In genomic region chr12:65556676-65557424, GRCh38 we compare ENCODE assay signal across 8 cellular contexts.
DNase-seq lines count a peak whose midpoint lies in the region; ATAC-seq lines count a peak whose summit lies in the region.

No MANE protein-coding gene starts in this region.

- no peaks in the 10 kb centered on the region for H3K4me1 ChIP-seq in NT2/D1 (ENCODE audit: insufficient read depth, insufficient read length)
- H3K4me1 ChIP-seq in naive thymus-derived CD4-positive, alpha-beta T cell (ENCODE audit: control insufficient read depth in 2 of 2, insufficient read depth in 2 of 2, low read length in 2 of 2), result no peaks in the 10 kb centered on the region

- POLR2A ChIA-PET in naive thymus-derived CD4-positive, alpha-beta T cell (lab: Charles Lee), result no interaction called here

- H3K4me3 Mint-ChIP-seq in naive thymus-derived CD4-positive, alpha-beta T cell, result no peak overlapping the region
- no peak overlapping the region for H3K4me3 Mint-ChIP-seq in stimulated activated naive B cell treated with anti-CD40 and anti-IgM and Interleukin-4, amounts not matched to agents 10 μg/mL and 1 μg/mL and 100 μg/mL, for 72 hours

- H3K9ac ChIP-seq in NT2/D1 (ENCODE audit: insufficient read length, low read depth), result no peak overlapping the region

- no peaks in the 10 kb centered on the region for H3K36me3 Mint-ChIP-seq in naive thymus-derived CD4-positive, alpha-beta T cell
- H3K36me3 Mint-ChIP-seq in stimulated activated naive B cell treated with anti-CD40 and anti-IgM and Interleukin-4, amounts not matched to agents 10 μg/mL and 1 μg/mL and 100 μg/mL, for 72 hours, result no peaks in the 10 kb centered on the region

- peaks cover 14% of the 10 kb centered on the region for H3K9me3 ChIP-seq in NT2/D1 (ENCODE audit: insufficient read depth, low read length)
- H3K9me3 ChIP-seq in naive thymus-derived CD4-positive, alpha-beta T cell (ENCODE audit: control insufficient read depth in 2 of 3, low read length in 3 of 3), result no peaks in the 10 kb centered on the region

- H3K27ac Mint-ChIP-seq in naive thymus-derived CD4-positive, alpha-beta T cell, result no peak overlapping the region
- no peak overlapping the region for H3K27ac Mint-ChIP-seq in stimulated activated naive B cell treated with anti-CD40 and anti-IgM and Interleukin-4, amounts not matched to agents 10 μg/mL and 1 μg/mL and 100 μg/mL, for 72 hours

- H3K36me3 ChIP-seq in NT2/D1 (ENCODE audit: insufficient read depth, insufficient read length, low read length), result no peaks in the 10 kb centered on the region
- H3K36me3 ChIP-seq in naive thymus-derived CD4-positive, alpha-beta T cell (ENCODE audit: control insufficient read depth in 2 of 3, insufficient read depth in 3 of 3, low read length in 3 of 3), result no peaks in the 10 kb centered on the region

- H3K27me3 Mint-ChIP-seq in naive thymus-derived CD4-positive, alpha-beta T cell, result peaks cover 0 to 22% (median 19%) of the 10 kb centered on the region in 5 donors
- H3K27me3 Mint-ChIP-seq in stimulated activated naive B cell treated with anti-CD40 and anti-IgM and Interleukin-4, amounts not matched to agents 10 μg/mL and 1 μg/mL and 100 μg/mL, for 72 hours, result peaks cover 9 to 19% of the 10 kb centered on the region in 2 donors

- DNase-seq in COLO829 (ENCODE audit: low spot score), result peak; percentile 76
- DNase-seq in NT2/D1 (ENCODE audit: low read depth, low spot score), result peak; percentile 81
- DNase-seq in activated CD8-positive, alpha-beta memory T cell treated with anti-CD3 and anti-CD28 coated beads, Interleukin-2, amount 50 U/mL, for 48 hours, result peak; percentile 82
- peak; percentile 4 to 59 (median 47) for DNase-seq in naive thymus-derived CD4-positive, alpha-beta T cell
- DNase-seq in stimulated activated naive B cell treated with anti-CD40 and anti-IgM and Interleukin-4, amounts not matched to agents 10 μg/mL and 1 μg/mL and 100 μg/mL, for 72 hours, result peak; percentile 54

- H3K9me3 Mint-ChIP-seq in naive thymus-derived CD4-positive, alpha-beta T cell, result peaks cover 0 to 2% (median 0%) of the 10 kb centered on the region in 11 donors
- no peaks in the 10 kb centered on the region for H3K9me3 Mint-ChIP-seq in stimulated activated naive B cell treated with anti-CD40 and anti-IgM and Interleukin-4, amounts not matched to agents 10 μg/mL and 1 μg/mL and 100 μg/mL, for 72 hours

- peak; percentile 99 for ATAC-seq in GM19397 (IDR thresholded peaks at IDR 0.05; ENCODE audit: unreplicated experiment)
- ATAC-seq in HG03469 (IDR thresholded peaks at IDR 0.05; ENCODE audit: unreplicated experiment), result peak; percentile 99
- ATAC-seq in esophagus mucosa, result peak; percentile 97
- ATAC-seq in naive thymus-derived CD4-positive, alpha-beta T cell, result peak; percentile 86
- peak; percentile 95 for ATAC-seq in stimulated activated naive B cell treated with anti-CD40 and anti-IgM and Interleukin-4, amounts not matched to agents 10 μg/mL and 1 μg/mL and 100 μg/mL, for 72 hours (replicated peaks)

- H3K4me1 Mint-ChIP-seq in naive thymus-derived CD4-positive, alpha-beta T cell, result peaks cover 0 to 8% (median 6%) of the 10 kb centered on the region in 7 donors
- H3K4me1 Mint-ChIP-seq in stimulated activated naive B cell treated with anti-CD40 and anti-IgM and Interleukin-4, amounts not matched to agents 10 μg/mL and 1 μg/mL and 100 μg/mL, for 72 hours, result peaks cover 0 to 4% of the 10 kb centered on the region in 2 donors

- no peak overlapping the region for H3K4me3 ChIP-seq in NT2/D1 (ENCODE audit: insufficient read length, low read depth)
- no peak overlapping the region for H3K4me3 ChIP-seq in naive thymus-derived CD4-positive, alpha-beta T cell (ENCODE audit: low read length)

- H3K27me3 ChIP-seq in NT2/D1 (ENCODE audit: insufficient read depth, insufficient read length), result no peaks in the 10 kb centered on the region
- peaks cover 5% of the 10 kb centered on the region in 2 donors for H3K27me3 ChIP-seq in naive thymus-derived CD4-positive, alpha-beta T cell (ENCODE audit: control insufficient read depth in 2 of 2, insufficient read depth in 2 of 2, low read length in 2 of 2)

- intact Hi-C loops in naive thymus-derived CD4-positive, alpha-beta T cell (cut with micrococcal nuclease), result loop anchor here (1.0 to 2.0 kb wide), 5 partner anchors 426 to 1304 kb away; no protein-coding TSS in a partner anchor

- CTCF ChIA-PET in naive thymus-derived CD4-positive, alpha-beta T cell (lab: Charles Lee), result interaction anchor here (0.6 to 1.1 kb wide), 3 partner anchors 515 to 530 kb away, joined by 3 to 4 read pairs (median 3); no protein-coding TSS in a partner anchor

- no peak overlapping the region for H3K27ac ChIP-seq in naive thymus-derived CD4-positive, alpha-beta T cell (ENCODE audit: low read depth, low read length)
